Comparison of ENCODE assay signal across 9 cellular contexts in the genomic region with DNA sequence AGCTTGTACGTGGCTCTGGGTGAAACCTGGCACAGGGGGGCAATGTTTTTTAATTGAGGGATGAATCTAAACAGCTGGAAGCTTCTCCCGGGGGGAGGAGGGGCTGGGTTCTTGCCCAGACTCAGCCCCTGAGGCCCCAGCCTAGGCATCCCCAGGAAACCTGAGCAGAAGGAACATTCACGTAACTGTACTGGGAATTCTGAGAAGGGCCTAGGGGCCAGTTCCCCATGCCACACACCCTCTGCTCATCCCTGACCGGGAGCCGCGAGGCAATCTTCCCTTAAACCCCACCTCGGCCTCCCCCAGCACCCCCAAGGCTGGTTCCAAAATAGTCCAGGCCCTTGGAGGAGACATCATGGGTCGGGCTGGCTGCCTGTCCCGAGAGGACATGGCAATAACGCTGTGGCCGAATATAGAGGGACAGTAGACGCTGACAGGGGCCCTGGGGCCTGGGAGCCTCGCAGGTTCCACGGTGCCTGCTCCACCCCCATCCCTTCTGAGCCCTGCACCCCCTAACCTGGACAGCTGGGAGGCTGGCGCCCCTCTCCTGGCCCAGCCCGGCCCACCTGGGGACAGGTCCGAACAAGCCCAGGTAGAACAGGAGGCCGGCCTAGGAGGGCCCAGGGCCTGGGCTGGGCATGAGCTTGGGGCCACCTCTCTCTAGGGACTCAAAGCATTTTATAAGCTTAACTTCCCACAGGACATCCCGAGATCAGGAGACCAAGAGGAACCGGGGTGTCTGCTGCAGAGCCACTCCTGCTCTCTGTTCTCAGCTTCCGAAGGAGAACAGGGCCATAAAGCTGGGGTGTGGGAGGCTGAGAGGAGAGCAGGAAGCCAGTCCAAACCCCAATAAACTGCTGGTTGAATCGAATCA.
DNase-seq lines count a peak whose midpoint lies in the region; ATAC-seq and TF ChIP-seq lines count a peak whose summit lies in the region.
"Had no signal": no experiment of that assay in that cellular context is flagged by ENCODE, and none has a peak within 500 bp of the region (broad histone marks: within the 10 kb centered on the region; RNA-seq: fewer than 3 reads in every experiment).

No MANE protein-coding gene starts in this region.

- H3K9me3 ChIP-seq in HEK293 (ENCODE audit: control insufficient read depth, insufficient read depth, low read depth, low read length): no peaks in the 10 kb centered on the region

- no peak for ATAC-seq in stimulated activated memory B cell treated with anti-CD40 and anti-IgM and Interleukin-4, amounts not matched to agents 10 μg/mL and 1 μg/mL and 100 μg/mL, for 72 hours
- no peak for ATAC-seq in GM18868 (IDR thresholded peaks at IDR 0.05; ENCODE audit: unreplicated experiment)
- no peak for ATAC-seq in GM21390 (IDR thresholded peaks at IDR 0.05; ENCODE audit: unreplicated experiment)

- peak overlapping the region; percentile 22 for H3K27ac Mint-ChIP-seq in stimulated activated memory B cell treated with anti-CD40 and anti-IgM and Interleukin-4, amounts not matched to agents 10 μg/mL and 1 μg/mL and 100 μg/mL, for 72 hours
- H3K27ac Mint-ChIP-seq: activated B cell treated with CpG ODN at 0.5 μM for 24 hours had no signal

- no peaks in the 10 kb centered on the region for H3K27me3 ChIP-seq in layer of hippocampus (ENCODE audit: control insufficient read depth, insufficient read depth, low read length)

- POLR2A ChIA-PET in HEK293 (lab: Yijun Ruan, JAX): interaction anchor here (0.6 to 3.2 kb wide), 3 partner anchors 10 to 83 kb away, joined by 3 to 61 read pairs (median 5); a partner anchor contains a TSS

- no peak overlapping the region for H3K4me3 Mint-ChIP-seq in stimulated activated memory B cell treated with anti-CD40 and anti-IgM and Interleukin-4, amounts not matched to agents 10 μg/mL and 1 μg/mL and 100 μg/mL, for 72 hours

- no peak for TF ChIP-seq CTCF in HEK293 (tag by site-specific recombination; IDR thresholded peaks at IDR 0.05)

- peaks cover 19% of the 10 kb centered on the region for H3K4me1 Mint-ChIP-seq in stimulated activated memory B cell treated with anti-CD40 and anti-IgM and Interleukin-4, amounts not matched to agents 10 μg/mL and 1 μg/mL and 100 μg/mL, for 72 hours

- H3K4me3 ChIP-seq in HEK293 (ENCODE audit: low read depth, low read length): no peak overlapping the region

- 50 to 78% (median 59%) methylated on average over 22 of the region's 22 CpGs for WGBS in adipose tissue, 3 donors

- no peaks in the 10 kb centered on the region for H3K9me3 Mint-ChIP-seq in stimulated activated memory B cell treated with anti-CD40 and anti-IgM and Interleukin-4, amounts not matched to agents 10 μg/mL and 1 μg/mL and 100 μg/mL, for 72 hours
- H3K9me3 Mint-ChIP-seq: activated B cell treated with CpG ODN at 0.5 μM for 24 hours had no signal

- H3K27me3 Mint-ChIP-seq in stimulated activated memory B cell treated with anti-CD40 and anti-IgM and Interleukin-4, amounts not matched to agents 10 μg/mL and 1 μg/mL and 100 μg/mL, for 72 hours: peaks cover 15% of the 10 kb centered on the region

- no peak for DNase-seq in stimulated activated naive CD4-positive, alpha-beta T cell (lab: John Stamatoyannopoulos, UW)
- no peak for DNase-seq in DMS114 treated with DMSO at 0.1 percent for 48 hours (lab: John Stamatoyannopoulos, UW; ENCODE audit: unreplicated experiment)
- DNase-seq: activated B cell treated with CpG ODN at 0.5 μM for 24 hours had no signal

- no peaks in the 10 kb centered on the region for H3K36me3 ChIP-seq in HEK293 (ENCODE audit: control insufficient read depth in 2 of 2, insufficient read depth in 1 of 2, low read length in 2 of 2)

- H3K27ac ChIP-seq in HEK293 (ENCODE audit: extremely low read depth, low read depth, low read length): peak overlapping the region; percentile 44; the same call in 1 of the 2 replicates
- peak overlapping the region; percentile 24 for H3K27ac ChIP-seq in adipose tissue (ENCODE audit: low read depth, low read length)
- peak overlapping the region; percentile 83 for H3K27ac ChIP-seq in layer of hippocampus (ENCODE audit: low read depth, low read length)

- CTCF ChIA-PET in HEK293 (lab: Yijun Ruan, JAX): interaction anchor here (0.6 to 12.1 kb wide), 27 partner anchors 8 to 1100 kb away, joined by 3 to 329 read pairs (median 4); a partner anchor contains a TSS

- peaks cover 2% of the 10 kb centered on the region; the same call in 1 of the 2 replicates for H3K4me1 ChIP-seq in HEK293 (ENCODE audit: control insufficient read depth, insufficient read depth, low read length)

- H3K36me3 Mint-ChIP-seq in stimulated activated memory B cell treated with anti-CD40 and anti-IgM and Interleukin-4, amounts not matched to agents 10 μg/mL and 1 μg/mL and 100 μg/mL, for 72 hours: no peaks in the 10 kb centered on the region

TF ChIP-seq in HEK293, 187 proteins besides CTCF, POLR2A, EP300 and RAD21:
- TF ChIP-seq, protein P1, sequence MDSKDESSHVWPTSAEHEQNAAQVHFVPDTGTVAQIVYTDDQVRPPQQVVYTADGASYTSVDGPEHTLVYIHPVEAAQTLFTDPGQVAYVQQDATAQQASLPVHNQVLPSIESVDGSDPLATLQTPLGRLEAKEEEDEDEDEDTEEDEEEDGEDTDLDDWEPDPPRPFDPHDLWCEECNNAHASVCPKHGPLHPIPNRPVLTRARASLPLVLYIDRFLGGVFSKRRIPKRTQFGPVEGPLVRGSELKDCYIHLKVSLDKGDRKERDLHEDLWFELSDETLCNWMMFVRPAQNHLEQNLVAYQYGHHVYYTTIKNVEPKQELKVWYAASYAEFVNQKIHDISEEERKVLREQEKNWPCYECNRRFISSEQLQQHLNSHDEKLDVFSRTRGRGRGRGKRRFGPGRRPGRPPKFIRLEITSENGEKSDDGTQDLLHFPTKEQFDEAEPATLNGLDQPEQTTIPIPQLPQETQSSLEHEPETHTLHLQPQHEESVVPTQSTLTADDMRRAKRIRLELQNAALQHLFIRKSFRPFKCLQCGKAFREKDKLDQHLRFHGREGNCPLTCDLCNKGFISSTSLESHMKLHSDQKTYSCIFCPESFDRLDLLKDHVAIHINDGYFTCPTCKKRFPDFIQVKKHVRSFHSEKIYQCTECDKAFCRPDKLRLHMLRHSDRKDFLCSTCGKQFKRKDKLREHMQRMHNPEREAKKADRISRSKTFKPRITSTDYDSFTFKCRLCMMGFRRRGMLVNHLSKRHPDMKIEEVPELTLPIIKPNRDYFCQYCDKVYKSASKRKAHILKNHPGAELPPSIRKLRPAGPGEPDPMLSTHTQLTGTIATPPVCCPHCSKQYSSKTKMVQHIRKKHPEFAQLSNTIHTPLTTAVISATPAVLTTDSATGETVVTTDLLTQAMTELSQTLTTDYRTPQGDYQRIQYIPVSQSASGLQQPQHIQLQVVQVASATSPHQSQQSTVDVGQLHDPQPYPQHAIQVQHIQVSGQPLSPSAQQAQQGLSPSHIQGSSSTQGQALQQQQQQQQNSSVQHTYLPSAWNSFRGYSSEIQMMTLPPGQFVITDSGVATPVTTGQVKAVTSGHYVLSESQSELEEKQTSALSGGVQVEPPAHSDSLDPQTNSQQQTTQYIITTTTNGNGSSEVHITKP (tag by site-specific recombination; IDR thresholded peaks at IDR 0.05): no peak
- TF ChIP-seq BCL11B (tag by site-specific recombination; IDR thresholded peaks at IDR 0.05; ENCODE audit: low read depth) (no peak), ZNF426 (tag by site-specific recombination; IDR thresholded peaks at IDR 0.05) (no peak), ZNF16 (tag by site-specific recombination; IDR thresholded peaks at IDR 0.05; ENCODE audit: low read depth) (no peak), YY1 (tag by site-specific recombination; IDR thresholded peaks at IDR 0.05) (no peak), ZXDB (tag by site-specific recombination; IDR thresholded peaks at IDR 0.05) (peak; percentile 39; the same call in 1 of the 2 replicates), ZNF223 (tag by site-specific recombination; IDR thresholded peaks at IDR 0.05) (0 out of 2 replicates have a peak, but pooled peaks have one; percentile 41), ZBTB48 (tag by site-specific recombination; IDR thresholded peaks at IDR 0.05) (0 out of 2 replicates have a peak, but pooled peaks have one; percentile 27)
- TF ChIP-seq, protein P2, sequence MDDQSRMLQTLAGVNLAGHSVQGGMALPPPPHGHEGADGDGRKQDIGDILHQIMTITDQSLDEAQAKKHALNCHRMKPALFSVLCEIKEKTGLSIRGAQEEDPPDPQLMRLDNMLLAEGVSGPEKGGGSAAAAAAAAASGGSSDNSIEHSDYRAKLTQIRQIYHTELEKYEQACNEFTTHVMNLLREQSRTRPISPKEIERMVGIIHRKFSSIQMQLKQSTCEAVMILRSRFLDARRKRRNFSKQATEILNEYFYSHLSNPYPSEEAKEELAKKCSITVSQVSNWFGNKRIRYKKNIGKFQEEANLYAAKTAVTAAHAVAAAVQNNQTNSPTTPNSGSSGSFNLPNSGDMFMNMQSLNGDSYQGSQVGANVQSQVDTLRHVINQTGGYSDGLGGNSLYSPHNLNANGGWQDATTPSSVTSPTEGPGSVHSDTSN (CRISPR knock-in tag; IDR thresholded peaks at IDR 0.05): peak; percentile 32; the same call in 1 of the 2 replicates
- TF ChIP-seq, protein P3, sequence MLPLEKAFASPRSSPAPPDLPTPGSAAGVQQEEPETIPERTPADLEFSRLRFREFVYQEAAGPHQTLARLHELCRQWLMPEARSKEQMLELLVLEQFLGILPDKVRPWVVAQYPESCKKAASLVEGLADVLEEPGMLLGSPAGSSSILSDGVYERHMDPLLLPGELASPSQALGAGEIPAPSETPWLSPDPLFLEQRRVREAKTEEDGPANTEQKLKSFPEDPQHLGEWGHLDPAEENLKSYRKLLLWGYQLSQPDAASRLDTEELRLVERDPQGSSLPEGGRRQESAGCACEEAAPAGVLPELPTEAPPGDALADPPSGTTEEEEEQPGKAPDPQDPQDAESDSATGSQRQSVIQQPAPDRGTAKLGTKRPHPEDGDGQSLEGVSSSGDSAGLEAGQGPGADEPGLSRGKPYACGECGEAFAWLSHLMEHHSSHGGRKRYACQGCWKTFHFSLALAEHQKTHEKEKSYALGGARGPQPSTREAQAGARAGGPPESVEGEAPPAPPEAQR (tag by site-specific recombination; IDR thresholded peaks at IDR 0.05): no peak

Comparison
In these comparisons a context has a peak if more than half of its experiments do, and no peak if none do; other contexts are left out.
1. H3K27ac ChIP-seq: peak in every context shown above with its lines; median percentile 83 in layer of hippocampus; 44 in HEK293; 24 in adipose tissue.